Comparison of ENCODE assay signal across 15 cellular contexts in genomic region chr3:120200836-120201235, GRCh38.
"Had no signal": no experiment of that assay in that cellular context is flagged by ENCODE, and none has a peak within 500 bp of the region (broad histone marks: within the 10 kb centered on the region; RNA-seq: fewer than 3 reads in every experiment).

No MANE protein-coding gene starts in this region.

- H3K9me3 Mint-ChIP-seq: activated naive CD4-positive, alpha-beta T cell treated with anti-CD3 and anti-CD28 coated beads, Interleukin-2, amount 50 U/mL, for 24 hours; brain; stimulated activated memory B cell treated with anti-CD40 and anti-IgM and Interleukin-4, amounts not matched to agents 10 μg/mL and 1 μg/mL and 100 μg/mL, for 72 hours; T-cell; T-helper 2 cell treated with Interferon-gamma antibody and Interleukin-4, amounts not matched to agents 5 μg/mL and 100 μg/mL, for 36 hours had no signal

- H3K27ac ChIP-seq: testis, upper lobe of left lung, VCaP had no signal

- H3K27me3 ChIP-seq: testis, upper lobe of left lung had no signal

- H3K4me3 ChIP-seq: lung, testis, upper lobe of left lung had no signal

- H3K9me3 ChIP-seq: testis, upper lobe of left lung had no signal

- DNase-seq: activated gamma-delta T cell treated with Interleukin-2 at 50 U/mL for 16 hours; activated T-cell treated with anti-CD3 and anti-CD28 coated beads, Interleukin-2, amount 50 U/mL, for 1 hour; aorta; kidney; small intestine; stimulated activated CD4-positive, alpha-beta T cell treated with anti-CD3 and anti-CD28 coated beads, Interleukin-15, amount 100 ng/mL, for 24 hours; T-cell; testis; upper lobe of left lung had no signal

- H3K27me3 Mint-ChIP-seq: activated naive CD4-positive, alpha-beta T cell treated with anti-CD3 and anti-CD28 coated beads, Interleukin-2, amount 50 U/mL, for 24 hours; stimulated activated memory B cell treated with anti-CD40 and anti-IgM and Interleukin-4, amounts not matched to agents 10 μg/mL and 1 μg/mL and 100 μg/mL, for 72 hours; T-cell had no signal

- H3K4me1 Mint-ChIP-seq: activated naive CD4-positive, alpha-beta T cell treated with anti-CD3 and anti-CD28 coated beads, Interleukin-2, amount 50 U/mL, for 24 hours; stimulated activated memory B cell treated with anti-CD40 and anti-IgM and Interleukin-4, amounts not matched to agents 10 μg/mL and 1 μg/mL and 100 μg/mL, for 72 hours; T-cell had no signal

- H3K4me3 Mint-ChIP-seq: activated naive CD4-positive, alpha-beta T cell treated with anti-CD3 and anti-CD28 coated beads, Interleukin-2, amount 50 U/mL, for 24 hours; brain; stimulated activated memory B cell treated with anti-CD40 and anti-IgM and Interleukin-4, amounts not matched to agents 10 μg/mL and 1 μg/mL and 100 μg/mL, for 72 hours; T-cell; T-helper 2 cell treated with Interferon-gamma antibody and Interleukin-4, amounts not matched to agents 5 μg/mL and 100 μg/mL, for 36 hours had no signal

- H3K27ac Mint-ChIP-seq: activated naive CD4-positive, alpha-beta T cell treated with anti-CD3 and anti-CD28 coated beads, Interleukin-2, amount 50 U/mL, for 24 hours; stimulated activated memory B cell treated with anti-CD40 and anti-IgM and Interleukin-4, amounts not matched to agents 10 μg/mL and 1 μg/mL and 100 μg/mL, for 72 hours; T-cell; T-helper 2 cell treated with Interferon-gamma antibody and Interleukin-4, amounts not matched to agents 5 μg/mL and 100 μg/mL, for 36 hours had no signal

- H3K36me3 ChIP-seq: upper lobe of left lung had no signal

- H3K36me3 Mint-ChIP-seq: activated naive CD4-positive, alpha-beta T cell treated with anti-CD3 and anti-CD28 coated beads, Interleukin-2, amount 50 U/mL, for 24 hours; brain; stimulated activated memory B cell treated with anti-CD40 and anti-IgM and Interleukin-4, amounts not matched to agents 10 μg/mL and 1 μg/mL and 100 μg/mL, for 72 hours; T-cell had no signal
